Comparison of ENCODE assay signal across 11 cellular contexts in the genomic region with DNA sequence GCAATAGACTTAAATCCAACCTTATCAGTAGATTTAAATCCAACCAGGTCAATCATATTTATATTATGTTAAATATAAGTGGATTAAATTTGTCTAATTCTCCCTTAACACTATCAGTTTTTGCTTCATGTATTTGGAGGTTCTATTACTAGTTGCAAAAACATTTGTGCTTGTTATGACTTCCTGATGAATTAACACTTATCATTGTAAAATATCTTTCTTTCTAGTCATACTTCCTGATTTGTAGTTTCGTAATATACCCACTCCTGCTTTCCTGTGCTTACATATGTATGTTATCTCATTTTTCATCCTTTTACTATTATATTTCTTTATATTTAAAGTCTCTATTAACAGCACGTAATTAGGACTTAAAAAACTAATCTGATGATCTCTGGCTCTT. TPM values are rescaled to one million over a fixed set of nuclear protein-coding genes. Genes with fewer than 3 reads are reported as not detected.
"Had no signal": no experiment of that assay in that cellular context is flagged by ENCODE, and none has a peak within 500 bp of the region (broad histone marks: within the 10 kb centered on the region; RNA-seq: fewer than 3 reads in every experiment).

No MANE protein-coding gene starts in this region.

RNA-seq across cellular contexts. Expression of gene C12orf71, which starts 30.0 kb away (rescaled TPM):
- total RNA-seq: activated CD8-positive, alpha-beta T cell treated with anti-CD3 and anti-CD28 coated beads for 36 hours; activated naive CD8-positive, alpha-beta T cell treated with anti-CD3 and anti-CD28 coated beads for 36 hours; activated T-cell treated with anti-CD3 and anti-CD28 coated beads, Interleukin-2, amount 50 U/mL, for 72 hours; breast epithelium; heart left ventricle; left ventricle myocardium superior; osteocyte; T-cell; temporal lobe; upper lobe of left lung had no signal
- polyA plus RNA-seq: heart left ventricle, neural cell had no signal
